In genomic region chr2:27798948-27799645, GRCh38 we compare ENCODE assay signal across 10 cellular contexts. TPM values are rescaled to one million over a fixed set of nuclear protein-coding genes. Genes with fewer than 3 reads are reported as not detected.
DNase-seq lines count a peak whose midpoint lies in the region; ATAC-seq and TF ChIP-seq lines count a peak whose summit lies in the region.
"Had no signal": no experiment of that assay in that cellular context is flagged by ENCODE, and none has a peak within 500 bp of the region (broad histone marks: within the 10 kb centered on the region; RNA-seq: fewer than 3 reads in every experiment).

No MANE protein-coding gene starts in this region.

- intact Hi-C loops in psoas muscle (cut with DNase I) = no loop called here
- intact Hi-C loops in activated T-helper 1 cell treated with anti-CD3 and anti-CD28 coated beads, Interleukin-12 subunit alpha, Interleukin-12 subunit beta, Interleukin-2, Interleukin-4 antibody, amounts not matched to agents 30 ng/mL and 10 ng/mL and 1 ng/mL, durations not matched to agents 14 hours and 24 hours and 36 hours (cut with micrococcal nuclease) = no loop called here

- no peak overlapping the region for H3K27ac Mint-ChIP-seq in activated T-helper 1 cell treated with anti-CD3 and anti-CD28 coated beads, Interleukin-12 subunit alpha, Interleukin-12 subunit beta, Interleukin-2, Interleukin-4 antibody, amounts not matched to agents 30 ng/mL and 10 ng/mL and 1 ng/mL, durations not matched to agents 14 hours and 24 hours and 36 hours

- H3K36me3 ChIP-seq in SJSA1 (no peaks in the 10 kb centered on the region), psoas muscle (ENCODE audit: insufficient read depth in 1 of 2, low read depth in 1 of 2) (no peaks in the 10 kb centered on the region)

- H3K27me3 ChIP-seq in SJSA1 (replicated peaks) (no peaks in the 10 kb centered on the region), foreskin keratinocyte (no peaks in the 10 kb centered on the region), psoas muscle (ENCODE audit: insufficient read depth in 3 of 3, low read length in 2 of 3) (no peaks in the 10 kb centered on the region)

- 45 to 66% (median 49%) methylated on average over 11 of the region's 11 CpGs for WGBS in psoas muscle, 3 donors

- ATAC-seq in foreskin keratinocyte (peak; percentile 95), psoas muscle (peak; percentile 39 to 81 (median 68))
- ATAC-seq: GM12878 had no signal

- H3K4me3 Mint-ChIP-seq in activated T-helper 1 cell treated with anti-CD3 and anti-CD28 coated beads, Interleukin-12 subunit alpha, Interleukin-12 subunit beta, Interleukin-2, Interleukin-4 antibody, amounts not matched to agents 30 ng/mL and 10 ng/mL and 1 ng/mL, durations not matched to agents 14 hours and 24 hours and 36 hours = no peak overlapping the region

- H3K9me3 Mint-ChIP-seq in activated T-helper 1 cell treated with anti-CD3 and anti-CD28 coated beads, Interleukin-12 subunit alpha, Interleukin-12 subunit beta, Interleukin-2, Interleukin-4 antibody, amounts not matched to agents 30 ng/mL and 10 ng/mL and 1 ng/mL, durations not matched to agents 14 hours and 24 hours and 36 hours = no peaks in the 10 kb centered on the region

- H3K4me1 ChIP-seq in SJSA1 (replicated peaks) (peaks cover 65% of the 10 kb centered on the region), foreskin keratinocyte (peaks cover 13% of the 10 kb centered on the region), psoas muscle (peaks cover 58% of the 10 kb centered on the region)

- DNase-seq in Daoy (ENCODE audit: low read depth) (peak; percentile 100), SJSA1 (ENCODE audit: low read depth in 1 of 2, low spot score in 2 of 2) (peak; percentile 99), foreskin keratinocyte (peak; percentile 100), psoas muscle (peak in 1 of 2 donors; percentile 72), cerebellar cortex (ENCODE audit: low spot score) (no peak), NCI-H1105 treated with DMSO at 0.1 percent for 48 hours (lab: John Stamatoyannopoulos, UW) (no peak)
- no peak for DNase-seq in activated effector memory CD4-positive, alpha-beta T cell treated with anti-CD3 and anti-CD28 coated beads, Interleukin-2, amount 50 U/mL, for 16 hours
- DNase-seq in activated T-helper 1 cell treated with anti-CD3 and anti-CD28 coated beads, Interleukin-12 subunit alpha, Interleukin-12 subunit beta, Interleukin-2, Interleukin-4 antibody, amounts not matched to agents 30 ng/mL and 10 ng/mL and 1 ng/mL, durations not matched to agents 14 hours and 24 hours and 36 hours (ENCODE audit: low spot score) = no peak
- DNase-seq: NCI-H2081 had no signal

- H3K4me1 Mint-ChIP-seq in activated T-helper 1 cell treated with anti-CD3 and anti-CD28 coated beads, Interleukin-12 subunit alpha, Interleukin-12 subunit beta, Interleukin-2, Interleukin-4 antibody, amounts not matched to agents 30 ng/mL and 10 ng/mL and 1 ng/mL, durations not matched to agents 14 hours and 24 hours and 36 hours (ENCODE audit: low read depth) = peaks cover 5% of the 10 kb centered on the region

- no peaks in the 10 kb centered on the region for H3K36me3 Mint-ChIP-seq in activated T-helper 1 cell treated with anti-CD3 and anti-CD28 coated beads, Interleukin-12 subunit alpha, Interleukin-12 subunit beta, Interleukin-2, Interleukin-4 antibody, amounts not matched to agents 30 ng/mL and 10 ng/mL and 1 ng/mL, durations not matched to agents 14 hours and 24 hours and 36 hours (ENCODE audit: low read depth)

- TF ChIP-seq CTCF in foreskin keratinocyte (conservative IDR thresholded peaks at IDR 0.05) (peak; percentile 17), psoas muscle (IDR thresholded peaks at IDR 0.05) (no peak)

- H3K27me3 Mint-ChIP-seq in activated T-helper 1 cell treated with anti-CD3 and anti-CD28 coated beads, Interleukin-12 subunit alpha, Interleukin-12 subunit beta, Interleukin-2, Interleukin-4 antibody, amounts not matched to agents 30 ng/mL and 10 ng/mL and 1 ng/mL, durations not matched to agents 14 hours and 24 hours and 36 hours (ENCODE audit: insufficient read depth) = no peaks in the 10 kb centered on the region

- H3K4me3 ChIP-seq in SJSA1 (no peak overlapping the region), psoas muscle (no peak overlapping the region)
- H3K4me3 ChIP-seq: GM12878 had no signal

- no peaks in the 10 kb centered on the region for H3K9me3 ChIP-seq in SJSA1 (replicated peaks)
- no peaks in the 10 kb centered on the region for H3K9me3 ChIP-seq in psoas muscle

- H3K27ac ChIP-seq in SJSA1 (peak overlapping the region; percentile 98), foreskin keratinocyte (peak overlapping the region; percentile 81), psoas muscle (peak overlapping the region; percentile 85)

RNA-seq across cellular contexts. Expression of gene MRPL33, which starts 27.6 kb away (rescaled TPM):
- total RNA-seq in Daoy (2014; rRNA removed; shearing (Covaris generic)) = 175 and 232 TPM in 2 replicates
- total RNA-seq in SJSA1 (2014; rRNA removed; shearing (Covaris generic)) = 184 and 254 TPM in 2 replicates
- total RNA-seq in foreskin keratinocyte (90.5 and 111 TPM in 2 replicates), psoas muscle (100 to 1,000 TPM; 200 to 269 (median 257) TPM)
- polyA plus RNA-seq in foreskin keratinocyte (169 and 190 TPM in 2 replicates), psoas muscle (100 to 1,000 TPM; 400 to 716 (median 536) TPM)
- 55.4 and 55.9 TPM in 2 replicates for total RNA-seq in activated T-helper 1 cell treated with anti-CD3 and anti-CD28 coated beads, Interleukin-12 subunit alpha, Interleukin-12 subunit beta, Interleukin-2, Interleukin-4 antibody, amounts not matched to agents 30 ng/mL and 10 ng/mL and 1 ng/mL, durations not matched to agents 14 hours and 24 hours and 36 hours

Comparison
In these comparisons a context has a peak if more than half of its experiments do, and no peak if none do; other contexts are left out.
1. DNase-seq: peak in Daoy (single experiment), SJSA1 (2 of 2) and foreskin keratinocyte (2 of 2); none in activated effector memory CD4-positive, alpha-beta T cell treated with anti-CD3 and anti-CD28 coated beads, Interleukin-2, amount 50 U/mL, for 16 hours (single experiment), cerebellar cortex (single experiment), NCI-H1105 treated with DMSO at 0.1 percent for 48 hours (single experiment) and activated T-helper 1 cell treated with anti-CD3 and anti-CD28 coated beads, Interleukin-12 subunit alpha, Interleukin-12 subunit beta, Interleukin-2, Interleukin-4 antibody, amounts not matched to agents 30 ng/mL and 10 ng/mL and 1 ng/mL, durations not matched to agents 14 hours and 24 hours and 36 hours (single experiment).
2. Peak in every context shown above with its lines, with median percentiles within 50 percentile points of each other: H3K27ac ChIP-seq.